In genomic region chr1:50420689-50421365, GRCh38 we compare ENCODE assay signal across 11 cellular contexts. TPM values are rescaled to one million over a fixed set of nuclear protein-coding genes. Genes with fewer than 3 reads are reported as not detected.
DNase-seq lines count a peak whose midpoint lies in the region; ATAC-seq and TF ChIP-seq lines count a peak whose summit lies in the region.
"Had no signal": no experiment of that assay in that cellular context is flagged by ENCODE, and none has a peak within 500 bp of the region (broad histone marks: within the 10 kb centered on the region; RNA-seq: fewer than 3 reads in every experiment).

No MANE protein-coding gene starts in this region.

- no peak for DNase-seq in effector memory CD8-positive, alpha-beta T cell
- DNase-seq in osteocyte (ENCODE audit: extremely low spot score, unreplicated experiment) (no peak), body of pancreas (no peak), DMS153 treated with DMSO at 0.1 percent for 48 hours (lab: John Stamatoyannopoulos, UW; ENCODE audit: unreplicated experiment) (no peak)
- DNase-seq: colonic mucosa, NCI-H187 treated with DMSO at 0.1 percent for 48 hours, occipital lobe, SJCRH30 had no signal

- TF ChIP-seq CTCF in osteocyte (IDR thresholded peaks at IDR 0.05), result no peak
- TF ChIP-seq CTCF in body of pancreas (IDR thresholded peaks at IDR 0.05), result no peak

- H3K9me3 ChIP-seq in ES-I3 (ENCODE audit: control insufficient read depth, insufficient read depth, low read length), result no peaks in the 10 kb centered on the region
- no peaks in the 10 kb centered on the region for H3K9me3 ChIP-seq in body of pancreas
- H3K9me3 ChIP-seq: colonic mucosa, SJCRH30 had no signal

- H3K4me1 ChIP-seq in ES-I3 (ENCODE audit: insufficient read depth, low read length) (peaks cover 2% of the 10 kb centered on the region; the same call in 1 of the 2 replicates), body of pancreas (peaks cover 58% of the 10 kb centered on the region)
- H3K4me1 ChIP-seq: SJCRH30 had no signal

- H3K36me3 ChIP-seq in ES-I3 (ENCODE audit: insufficient read depth, low read length) (no peaks in the 10 kb centered on the region), body of pancreas (replicated peaks in 1 of 2; ENCODE audit: insufficient read depth in 1 of 2, low read depth in 2 of 2) (no peaks in the 10 kb centered on the region)
- H3K36me3 ChIP-seq: colonic mucosa had no signal

- no peak for TF ChIP-seq POLR2A in body of pancreas (IDR thresholded peaks at IDR 0.05)

- H3K9me3 Mint-ChIP-seq in IgD-negative memory B cell (peaks cover 0 to 7% (median 0%) of the 10 kb centered on the region in 3 donors), osteocyte (ENCODE audit: unreplicated experiment) (no peaks in the 10 kb centered on the region)
- H3K9me3 Mint-ChIP-seq in effector memory CD8-positive, alpha-beta T cell, result no peaks in the 10 kb centered on the region

- H3K27me3 ChIP-seq in body of pancreas, result peaks cover 2 to 87% of the 10 kb centered on the region in 2 donors
- H3K27me3 ChIP-seq: SJCRH30 had no signal

- H3K27ac ChIP-seq in body of pancreas, result no peak overlapping the region
- H3K27ac ChIP-seq: colonic mucosa had no signal

- peaks cover 1% of the 10 kb centered on the region for H3K36me3 Mint-ChIP-seq in IgD-negative memory B cell
- peaks cover 10% of the 10 kb centered on the region for H3K36me3 Mint-ChIP-seq in effector memory CD8-positive, alpha-beta T cell (ENCODE audit: insufficient read depth)
- peaks cover 5% of the 10 kb centered on the region for H3K36me3 Mint-ChIP-seq in osteocyte (ENCODE audit: unreplicated experiment)

- H3K27ac Mint-ChIP-seq in IgD-negative memory B cell (peak overlapping the region; percentile 82 to 95 (median 88)), osteocyte (ENCODE audit: unreplicated experiment) (no peak overlapping the region)
- H3K27ac Mint-ChIP-seq in effector memory CD8-positive, alpha-beta T cell, result peak overlapping the region in 1 of 2 donors; percentile 12

- H3K9ac ChIP-seq in ES-I3 (ENCODE audit: low read depth, low read length), result peak overlapping the region; percentile 29; the same call in 1 of the 2 replicates

- peak; percentile 37 for ATAC-seq in effector memory CD8-positive, alpha-beta T cell (replicated peaks)
- ATAC-seq in GM21619 (IDR thresholded peaks at IDR 0.05; ENCODE audit: unreplicated experiment), result no peak
- ATAC-seq in body of pancreas, result no peak

- peaks cover 14 to 35% (median 27%) of the 10 kb centered on the region in 3 donors for H3K4me1 Mint-ChIP-seq in IgD-negative memory B cell
- peaks cover 31 to 34% of the 10 kb centered on the region in 2 donors for H3K4me1 Mint-ChIP-seq in effector memory CD8-positive, alpha-beta T cell (ENCODE audit: low read depth in 2 of 2)
- H3K4me1 Mint-ChIP-seq in osteocyte (ENCODE audit: unreplicated experiment), result peaks cover 67% of the 10 kb centered on the region

- WGBS in body of pancreas, 2 donors, result 6 to 9% methylated on average over 17 to 69 of the region's 69 CpGs

- no peak overlapping the region for H3K4me3 ChIP-seq in body of pancreas
- H3K4me3 ChIP-seq: colonic mucosa had no signal

- peak overlapping the region in 2 of 4 donors; percentile 58 to 89 for H3K4me3 Mint-ChIP-seq in IgD-negative memory B cell
- H3K4me3 Mint-ChIP-seq in effector memory CD8-positive, alpha-beta T cell, result peak overlapping the region; percentile 40 to 54
- H3K4me3 Mint-ChIP-seq in osteocyte (ENCODE audit: unreplicated experiment), result peak overlapping the region; percentile 39

- H3K27me3 Mint-ChIP-seq in IgD-negative memory B cell, result peaks cover 80% of the 10 kb centered on the region
- peaks cover 79 to 90% of the 10 kb centered on the region in 2 donors for H3K27me3 Mint-ChIP-seq in effector memory CD8-positive, alpha-beta T cell
- peaks cover 82% of the 10 kb centered on the region for H3K27me3 Mint-ChIP-seq in osteocyte (ENCODE audit: unreplicated experiment)

- intact Hi-C loops in body of pancreas (cut with DNase I), result no loop called here

RNA-seq across cellular contexts. Expression of gene DMRTA2, which starts 2.4 kb away (rescaled TPM):
- polyA plus RNA-seq in IgD-negative memory B cell, result not detected
- total RNA-seq in osteocyte, result 0.19 TPM in 1 of 2 replicates, not detected in the other
- total RNA-seq in body of pancreas, result not detected
- total RNA-seq: colonic mucosa had no signal
